12 cellular contexts compared by ENCODE assay signal in the genomic region with DNA sequence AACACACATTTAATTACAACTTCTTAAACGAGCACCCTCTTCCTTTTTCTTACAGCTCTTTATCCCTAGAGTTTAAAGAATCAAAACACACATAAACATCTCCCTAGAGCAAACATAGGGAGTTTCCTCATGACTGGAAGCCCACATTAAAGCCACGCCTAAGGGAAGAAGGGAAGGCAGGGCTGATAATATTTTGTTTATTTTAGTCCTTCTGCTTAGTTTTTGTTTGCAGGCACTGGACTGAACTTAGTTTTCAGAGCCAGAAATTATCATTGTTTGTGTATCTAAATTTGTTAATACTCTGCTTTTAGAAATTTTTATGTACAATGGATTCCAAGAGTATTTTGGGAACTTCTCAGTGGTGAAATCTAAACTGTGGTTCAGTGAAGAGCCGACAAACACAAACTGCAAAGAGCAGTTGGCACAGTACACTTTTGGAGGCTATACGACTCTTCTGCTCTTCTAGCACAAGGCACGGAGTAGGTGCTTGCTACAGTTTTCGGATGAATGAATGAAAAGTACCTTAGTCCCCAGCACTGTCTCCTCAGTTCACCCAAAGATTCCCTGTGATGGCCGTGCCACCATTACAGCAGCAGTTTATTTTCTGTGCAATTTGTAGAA. TPM values are rescaled to one million over a fixed set of nuclear protein-coding genes. Genes with fewer than 3 reads are reported as not detected.
DNase-seq lines count a peak whose midpoint lies in the region; ATAC-seq and TF ChIP-seq lines count a peak whose summit lies in the region.
"Had no signal": no experiment of that assay in that cellular context is flagged by ENCODE, and none has a peak within 500 bp of the region (broad histone marks: within the 10 kb centered on the region; RNA-seq: fewer than 3 reads in every experiment).

No MANE protein-coding gene starts in this region.

- TF ChIP-seq CTCF in fibroblast of villous mesenchyme (IDR thresholded peaks at IDR 0.05; ENCODE audit: insufficient read depth, low read depth, low read length): no peak
- no peak for TF ChIP-seq CTCF in thoracic aorta (IDR thresholded peaks at IDR 0.05)

- H3K4me1 ChIP-seq in SJSA1 (replicated peaks) (peaks cover 44% of the 10 kb centered on the region), thoracic aorta (ENCODE audit: control insufficient read depth in 1 of 2, low read depth in 2 of 2) (peaks cover 14 to 43% of the 10 kb centered on the region in 2 donors)

- DNase-seq in HT-29 (ENCODE audit: low spot score) (peak; percentile 39), SJSA1 (ENCODE audit: low read depth in 1 of 2, low spot score in 2 of 2) (peak; percentile 56 to 92), fibroblast of villous mesenchyme (ENCODE audit: low read depth) (peak; percentile 88), thoracic aorta (ENCODE audit: low spot score) (no peak), H7 (no peak), DMS79 treated with DMSO at 0.1 percent for 48 hours (lab: John Stamatoyannopoulos, UW) (no peak)
- no peak for DNase-seq in activated T-cell treated with anti-CD3 and anti-CD28 coated beads, Interleukin-2, amount 50 U/mL, for 1 hour
- DNase-seq: activated CD4-positive, alpha-beta T cell treated with anti-CD3 and anti-CD28 coated beads, Interleukin-2, amount 10 ng/mL, durations not matched to agents 24 days and 14 days; COR-L47; left ventricle myocardium superior; NCI-H1092 had no signal

- ATAC-seq in thoracic aorta (ENCODE audit: insufficient number of reproducible peaks, low FRiP score, low read depth): no peak
- ATAC-seq: body of pancreas, left ventricle myocardium superior had no signal

- H3K27ac ChIP-seq in SJSA1 (peak overlapping the region; percentile 77), thoracic aorta (peak overlapping the region; percentile 72 to 75)
- H3K27ac ChIP-seq: body of pancreas had no signal

- no peaks in the 10 kb centered on the region for H3K36me3 ChIP-seq in SJSA1
- H3K36me3 ChIP-seq in thoracic aorta: no peaks in the 10 kb centered on the region
- H3K36me3 ChIP-seq in H7 (replicated peaks; ENCODE audit: control insufficient read depth, insufficient read depth, low read length): no peaks in the 10 kb centered on the region

- no peaks in the 10 kb centered on the region for H3K9me3 ChIP-seq in SJSA1 (replicated peaks)
- H3K9me3 ChIP-seq in thoracic aorta: no peaks in the 10 kb centered on the region
- H3K9me3 ChIP-seq: body of pancreas had no signal

- no peaks in the 10 kb centered on the region for H3K27me3 ChIP-seq in SJSA1 (replicated peaks)
- H3K27me3 ChIP-seq in thoracic aorta (replicated peaks; ENCODE audit: insufficient read depth): no peaks in the 10 kb centered on the region
- H3K27me3 ChIP-seq in H7 (ENCODE audit: control insufficient read depth, insufficient read depth, low read length): no peaks in the 10 kb centered on the region
- H3K27me3 ChIP-seq: body of pancreas had no signal

- no peak overlapping the region for H3K4me3 ChIP-seq in SJSA1
- H3K4me3 ChIP-seq in fibroblast of villous mesenchyme (ENCODE audit: low read depth, low read length): no peak overlapping the region
- peak overlapping the region; percentile 48 for H3K4me3 ChIP-seq in thoracic aorta
- no peak overlapping the region for H3K4me3 ChIP-seq in H7 (ENCODE audit: insufficient read depth, low read depth, low read length)
- H3K4me3 ChIP-seq: body of pancreas had no signal

RNA-seq across cellular contexts. Expression of a gene that starts 17.6 kb away (rescaled TPM):
- 24.3 and 26.2 TPM in 2 replicates for total RNA-seq in HT-29 (2014; rRNA removed; shearing (Covaris generic))
- total RNA-seq in SJSA1 (2014; rRNA removed; shearing (Covaris generic)): 19.0 and 19.3 TPM in 2 replicates
- total RNA-seq in fibroblast of villous mesenchyme: 62.2 and 101 TPM in 2 replicates
- total RNA-seq in thoracic aorta: 10 to 100 TPM; 10.9 to 32.1 TPM
- 10.3 and 15.3 TPM in 2 replicates for total RNA-seq in H7 (2014; rRNA removed; shearing (Covaris generic))

RNA-seq across cellular contexts. Expression of a gene that starts 18.0 kb away (rescaled TPM):
- total RNA-seq in HT-29 (2014; rRNA removed; shearing (Covaris generic)): 3.0 and 4.8 TPM in 2 replicates
- total RNA-seq in SJSA1 (2014; rRNA removed; shearing (Covaris generic)): 0.39 and 13.1 TPM in 2 replicates
- total RNA-seq in fibroblast of villous mesenchyme (1.7 and 3.2 TPM in 2 replicates), thoracic aorta (10 to 100 TPM in 1 of 2 donors, 1 to 10 TPM in 1; 6.6 to 12.3 TPM)
- total RNA-seq in H7 (2014; rRNA removed; shearing (Covaris generic)): 4.8 and 5.8 TPM in 2 replicates

Comparison
In these comparisons a context has a peak if more than half of its experiments do, and no peak if none do; other contexts are left out.
1. DNase-seq: peak in HT-29 (single experiment), SJSA1 (2 of 2) and fibroblast of villous mesenchyme (single experiment); none in thoracic aorta (single experiment), H7 (single experiment), DMS79 treated with DMSO at 0.1 percent for 48 hours (single experiment) and activated T-cell treated with anti-CD3 and anti-CD28 coated beads, Interleukin-2, amount 50 U/mL, for 1 hour (single experiment).